ENCODE assay signal across 16 cellular contexts in the genomic region with DNA sequence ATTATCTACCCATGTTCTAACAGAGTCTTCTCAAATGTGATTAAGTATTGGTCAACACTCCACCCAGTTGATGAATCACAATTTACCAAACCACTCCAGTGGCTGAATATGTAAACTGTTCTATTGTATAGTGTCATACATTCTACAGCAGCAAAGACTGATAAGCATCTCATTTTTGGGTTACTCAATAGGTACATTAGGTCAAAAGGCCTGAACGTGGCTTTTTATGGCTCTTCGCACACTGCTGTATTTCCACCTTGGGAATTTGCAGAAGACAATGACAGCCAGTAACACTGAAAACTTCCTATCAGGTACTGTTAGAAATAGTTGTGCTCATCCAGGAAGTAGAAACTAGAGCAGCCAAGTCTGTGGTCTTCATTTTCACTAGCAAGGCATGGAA.
DNase-seq lines count a peak whose midpoint lies in the region; ATAC-seq, FAIRE-seq and TF ChIP-seq lines count a peak whose summit lies in the region.
"Had no signal": no experiment of that assay in that cellular context is flagged by ENCODE, and none has a peak within 500 bp of the region (broad histone marks: within the 10 kb centered on the region; RNA-seq: fewer than 3 reads in every experiment).

No MANE protein-coding gene starts in this region.

- H3K9ac ChIP-seq in astrocyte (ENCODE audit: low read length): no peak overlapping the region

- H4K20me1 ChIP-seq in astrocyte (ENCODE audit: insufficient read depth, low read length) (peaks cover 17% of the 10 kb centered on the region), hepatocyte (ENCODE audit: insufficient read depth, poor library complexity, severe bottlenecking) (no peaks in the 10 kb centered on the region)

- H3K27me3 ChIP-seq in astrocyte (ENCODE audit: insufficient read depth, low read length): no peaks in the 10 kb centered on the region
- H3K27me3 ChIP-seq in hepatocyte: no peaks in the 10 kb centered on the region
- H3K27me3 ChIP-seq in psoas muscle (ENCODE audit: insufficient read depth in 3 of 3, low read length in 2 of 3): no peaks in the 10 kb centered on the region
- H3K27me3 ChIP-seq: Peyer's patch had no signal

- no peak overlapping the region for H3K4me3 ChIP-seq in astrocyte (ENCODE audit: insufficient read depth, low read depth, low read length)
- H3K4me3 ChIP-seq in hepatocyte: no peak overlapping the region
- H3K4me3 ChIP-seq in psoas muscle: no peak overlapping the region
- H3K4me3 ChIP-seq: Peyer's patch had no signal

- peaks cover 5% of the 10 kb centered on the region for H3K36me3 Mint-ChIP-seq in astrocyte (ENCODE audit: low read depth, unreplicated experiment)
- H3K36me3 Mint-ChIP-seq: T-cell had no signal

- ATAC-seq in Right ventricle myocardium inferior: no peak
- ATAC-seq in psoas muscle: no peak
- ATAC-seq: T-cell had no signal

- peaks cover 11% of the 10 kb centered on the region for H3K4me1 ChIP-seq in astrocyte (ENCODE audit: insufficient read depth, low read length)
- H3K4me1 ChIP-seq in hepatocyte (ENCODE audit: insufficient read depth): peaks cover 15% of the 10 kb centered on the region
- H3K4me1 ChIP-seq in psoas muscle: peaks cover 10% of the 10 kb centered on the region
- H3K4me1 ChIP-seq: Peyer's patch had no signal

- peak; percentile 28 for DNase-seq in LHCN-M2 (ENCODE audit: low read depth)
- peak; percentile 51 for DNase-seq in astrocyte (ENCODE audit: low read depth)
- DNase-seq in hepatocyte (ENCODE audit: low spot score): no peak
- DNase-seq in urothelium cell line (ENCODE audit: low spot score): no peak
- no peak for DNase-seq in hypothalamus (lab: John Stamatoyannopoulos, UW)
- DNase-seq in Right ventricle myocardium inferior (ENCODE audit: missing footprints): no peak
- DNase-seq in psoas muscle: no peak
- DNase-seq: activated CD4-positive, CD25-positive, alpha-beta regulatory T cell; activated gamma-delta T cell treated with Interleukin-2 at 50 U/mL for 16 hours; islet precursor cell; NCI-H2029 treated with DMSO at 0.1 percent for 48 hours; NCI-H774; Peyer's patch; T-cell had no signal

- no peak overlapping the region for H3K27ac Mint-ChIP-seq in astrocyte (ENCODE audit: unreplicated experiment)
- H3K27ac Mint-ChIP-seq: stimulated activated naive CD8-positive, alpha-beta T cell treated with anti-CD3 and anti-CD28 coated beads, Interleukin-15, Interleukin-2, amounts not matched to agents 100 ng/mL and 50 ng/mL, for 24 hours; T-cell had no signal

- H3K27ac ChIP-seq in astrocyte (ENCODE audit: low read depth, low read length): no peak overlapping the region
- H3K27ac ChIP-seq in hepatocyte: peak overlapping the region; percentile 51
- H3K27ac ChIP-seq in psoas muscle: no peak overlapping the region
- H3K27ac ChIP-seq: C4-2B, Peyer's patch had no signal

- H3K9me3 Mint-ChIP-seq in astrocyte (ENCODE audit: unreplicated experiment): no peaks in the 10 kb centered on the region
- H3K9me3 Mint-ChIP-seq: stimulated activated naive CD8-positive, alpha-beta T cell treated with anti-CD3 and anti-CD28 coated beads, Interleukin-15, Interleukin-2, amounts not matched to agents 100 ng/mL and 50 ng/mL, for 24 hours; T-cell had no signal

- H3K4me3 Mint-ChIP-seq in astrocyte (ENCODE audit: unreplicated experiment): no peak overlapping the region
- H3K4me3 Mint-ChIP-seq: stimulated activated naive CD8-positive, alpha-beta T cell treated with anti-CD3 and anti-CD28 coated beads, Interleukin-15, Interleukin-2, amounts not matched to agents 100 ng/mL and 50 ng/mL, for 24 hours; T-cell had no signal

- no peaks in the 10 kb centered on the region for H3K27me3 Mint-ChIP-seq in astrocyte (ENCODE audit: low read depth, unreplicated experiment)
- H3K27me3 Mint-ChIP-seq: stimulated activated naive CD8-positive, alpha-beta T cell treated with anti-CD3 and anti-CD28 coated beads, Interleukin-15, Interleukin-2, amounts not matched to agents 100 ng/mL and 50 ng/mL, for 24 hours; T-cell had no signal

- no peaks in the 10 kb centered on the region for H3K9me3 ChIP-seq in astrocyte (ENCODE audit: insufficient read depth, low read depth, low read length)
- H3K9me3 ChIP-seq in hepatocyte (ENCODE audit: low read depth): no peaks in the 10 kb centered on the region
- no peaks in the 10 kb centered on the region for H3K9me3 ChIP-seq in psoas muscle
- H3K9me3 ChIP-seq: Peyer's patch had no signal

- peaks cover 17% of the 10 kb centered on the region for H3K4me1 Mint-ChIP-seq in astrocyte (ENCODE audit: low read depth, unreplicated experiment)
- H3K4me1 Mint-ChIP-seq: T-cell had no signal

- H3K9me2 ChIP-seq in hepatocyte (replicated peaks; ENCODE audit: insufficient read depth): no peaks in the 10 kb centered on the region

- no peaks in the 10 kb centered on the region for H3K36me3 ChIP-seq in astrocyte (ENCODE audit: insufficient read depth, low read length)
- H3K36me3 ChIP-seq in hepatocyte (replicated peaks; ENCODE audit: insufficient read depth, low read depth): no peaks in the 10 kb centered on the region
- H3K36me3 ChIP-seq in psoas muscle (ENCODE audit: insufficient read depth in 1 of 2, low read depth in 1 of 2): no peaks in the 10 kb centered on the region
- H3K36me3 ChIP-seq: Peyer's patch had no signal

- peak; percentile 68 for FAIRE-seq in astrocyte (lab: Jason Lieb, UNC)
- FAIRE-seq in urothelium cell line (lab: Jason Lieb, UNC): peak; percentile 20

- intact Hi-C loops in Right ventricle myocardium inferior (cut with DNase I): no loop called here
- intact Hi-C loops in psoas muscle (cut with DNase I): no loop called here

- WGBS in hepatocyte (ENCODE audit: low lambda C conversion rate, missing lambda C conversion rate): 45% methylated on average over 2 of the region's 2 CpGs
- 82 to 92% (median 87%) methylated on average over 2 of the region's 2 CpGs for WGBS in psoas muscle, 3 donors

- no peak overlapping the region for H3K4me2 ChIP-seq in astrocyte (ENCODE audit: low read length)
- H3K4me2 ChIP-seq in hepatocyte: no peak overlapping the region

- no peaks in the 10 kb centered on the region for H3K79me2 ChIP-seq in astrocyte (ENCODE audit: insufficient read depth, low read length)
- no peaks in the 10 kb centered on the region for H3K79me2 ChIP-seq in hepatocyte

- H2AFZ ChIP-seq in astrocyte (ENCODE audit: low read depth, low read length) (no peak overlapping the region), hepatocyte (no peak overlapping the region)

- no peak for TF ChIP-seq CTCF in astrocyte (IDR thresholded peaks at IDR 0.05; ENCODE audit: insufficient read depth, low read depth, low read length)
- TF ChIP-seq CTCF in hepatocyte (IDR thresholded peaks at IDR 0.05; ENCODE audit: poor library complexity): no peak
- TF ChIP-seq CTCF in psoas muscle (IDR thresholded peaks at IDR 0.05): no peak

Comparison
In these comparisons a context has a peak if more than half of its experiments do, and no peak if none do; other contexts are left out.
1. DNase-seq: peak in LHCN-M2 (single experiment) and astrocyte (single experiment); none in hepatocyte (single experiment), urothelium cell line (single experiment), hypothalamus (0 of 51), Right ventricle myocardium inferior (single experiment) and psoas muscle (0 of 2).